Comparison of ENCODE assay signal across 19 cellular contexts in the genomic region with DNA sequence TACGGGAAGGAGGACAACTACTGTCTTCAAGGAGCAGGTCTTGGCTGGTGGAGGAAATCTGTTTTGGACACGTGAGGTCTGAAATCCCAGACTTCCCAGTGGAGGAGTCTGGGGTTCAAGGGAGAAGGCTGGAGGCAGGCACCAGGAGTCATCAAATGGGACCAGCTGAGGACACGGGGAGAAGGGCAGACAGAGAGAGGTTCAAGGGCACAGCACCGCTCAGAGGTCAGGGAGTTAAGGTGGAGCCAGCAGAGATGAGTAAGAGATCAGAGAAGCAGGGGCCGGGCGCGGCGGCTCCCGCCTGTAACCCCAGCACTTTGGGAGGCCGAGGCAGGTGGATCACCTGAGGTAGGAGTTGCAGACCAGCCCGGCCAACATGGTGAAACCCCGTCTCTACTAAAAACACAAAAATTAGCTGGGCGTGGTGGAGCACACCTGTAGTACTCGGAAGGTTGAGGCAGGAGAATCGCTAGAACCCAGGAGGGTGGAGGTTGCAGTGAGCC.
"Had no signal": no experiment of that assay in that cellular context is flagged by ENCODE, and none has a peak within 500 bp of the region (broad histone marks: within the 10 kb centered on the region; RNA-seq: fewer than 3 reads in every experiment).

No MANE protein-coding gene starts in this region.

- H3K27ac ChIP-seq: epithelial cell of prostate, esophagus muscularis mucosa, gastrocnemius medialis, left ventricle myocardium inferior, lower lobe of right lung, right atrium auricular region, tibial artery, upper lobe of left lung, uterus had no signal

- H3K36me3 Mint-ChIP-seq: memory B cell had no signal

- H3K4me1 ChIP-seq: esophagus muscularis mucosa, lower lobe of right lung, right atrium auricular region, tibial artery, upper lobe of left lung, uterus had no signal

- H3K9me3 ChIP-seq: esophagus muscularis mucosa, gastrocnemius medialis, left ventricle myocardium inferior, lower lobe of right lung, right atrium auricular region, tibial artery, upper lobe of left lung, uterus had no signal

- H3K4me2 ChIP-seq: smooth muscle cell had no signal

- H3K4me3 ChIP-seq: esophagus muscularis mucosa, gastrocnemius medialis, left ventricle myocardium inferior, lower lobe of right lung, right atrium auricular region, smooth muscle cell, tibial artery, upper lobe of left lung, uterus had no signal

- H3K36me3 ChIP-seq: uterus had no signal

- H3K27me3 ChIP-seq: esophagus muscularis mucosa, gastrocnemius medialis, right atrium auricular region, upper lobe of left lung, uterus had no signal

- H3K4me1 Mint-ChIP-seq: memory B cell had no signal

- ATAC-seq: gastrocnemius medialis, left cardiac atrium, lower lobe of right lung had no signal

- H3K4me3 Mint-ChIP-seq: memory B cell; mesothelial cell of epicardium; stimulated activated naive CD8-positive, alpha-beta T cell treated with anti-CD3 and anti-CD28 coated beads, Interleukin-15, Interleukin-2, amounts not matched to agents 100 ng/mL and 50 ng/mL, for 24 hours had no signal

- H3K9me3 Mint-ChIP-seq: memory B cell; mesothelial cell of epicardium; nephron progenitor cell; stimulated activated naive CD8-positive, alpha-beta T cell treated with anti-CD3 and anti-CD28 coated beads, Interleukin-15, Interleukin-2, amounts not matched to agents 100 ng/mL and 50 ng/mL, for 24 hours had no signal

- H3K27ac Mint-ChIP-seq: memory B cell; mesothelial cell of epicardium; stimulated activated naive CD8-positive, alpha-beta T cell treated with anti-CD3 and anti-CD28 coated beads, Interleukin-15, Interleukin-2, amounts not matched to agents 100 ng/mL and 50 ng/mL, for 24 hours had no signal

- H3K27me3 Mint-ChIP-seq: memory B cell; stimulated activated naive CD8-positive, alpha-beta T cell treated with anti-CD3 and anti-CD28 coated beads, Interleukin-15, Interleukin-2, amounts not matched to agents 100 ng/mL and 50 ng/mL, for 24 hours had no signal

- DNase-seq: effector memory CD4-positive, alpha-beta T cell; gastrocnemius medialis; kidney; left cardiac atrium; left ventricle myocardium inferior; lower lobe of right lung; nephron progenitor cell; stimulated activated CD4-positive, alpha-beta T cell treated with anti-CD3 and anti-CD28 coated beads, Interleukin-2, amount 100 ng/mL, for 48 hours; tibial artery; upper lobe of left lung; uterus had no signal

- FAIRE-seq: endometrium, kidney had no signal
